ENCODE assay signal across 12 cellular contexts in genomic region chr12:6507102-6507998, GRCh38. TPM values are rescaled to one million over a fixed set of nuclear protein-coding genes. Genes with fewer than 3 reads are reported as not detected.
DNase-seq lines count a peak whose midpoint lies in the region; ATAC-seq and TF ChIP-seq lines count a peak whose summit lies in the region.
"Had no signal": no experiment of that assay in that cellular context is flagged by ENCODE, and none has a peak within 500 bp of the region (broad histone marks: within the 10 kb centered on the region; RNA-seq: fewer than 3 reads in every experiment).

No MANE protein-coding gene starts in this region.

- H3K9me3 Mint-ChIP-seq in MCF 10A (ENCODE audit: unreplicated experiment): no peaks in the 10 kb centered on the region

- H3K4me1 ChIP-seq in right atrium auricular region: peaks cover 0 to 9% of the 10 kb centered on the region in 2 donors
- peaks cover 0 to 10% (median 0%) of the 10 kb centered on the region in 9 donors for H3K4me1 ChIP-seq in heart right ventricle
- no peaks in the 10 kb centered on the region for H3K4me1 ChIP-seq in aorta (ENCODE audit: control insufficient read depth in 1 of 2, insufficient read depth in 2 of 2, low read length in 2 of 2)

- POLR2A ChIA-PET in MCF 10A (lab: Yijun Ruan, JAX): interaction anchor here (0.6 to 2.9 kb wide), 12 partner anchors 10 to 294 kb away, joined by 3 to 11 read pairs (median 5); partner anchors contain the start of genes GAPDH, MRPL51 and TAPBPL

- H3K4me1 Mint-ChIP-seq in MCF 10A (ENCODE audit: insufficient read depth, unreplicated experiment): peaks cover 8% of the 10 kb centered on the region

- DNase-seq in right atrium auricular region (ENCODE audit: low spot score) (no peak), heart right ventricle (no peak), MCF 10A (ENCODE audit: unreplicated experiment) (peak; percentile 6), iPS-NIHi11 (ENCODE audit: low spot score) (peak; percentile 23), aorta (no peak), superior temporal gyrus (ENCODE audit: extremely low spot score) (no peak)
- DNase-seq: caudate nucleus, GDM1, PC-3 had no signal

- H3K4me3 Mint-ChIP-seq in MCF 10A (ENCODE audit: unreplicated experiment): peak overlapping the region; percentile 43

- H3K27ac ChIP-seq in right atrium auricular region (peak overlapping the region; percentile 39 to 61), heart right ventricle (peak overlapping the region in 3 of 10 donors; percentile 8 to 50 (median 26)), aorta (ENCODE audit: low read depth in 1 of 2, low read length in 2 of 2) (peak overlapping the region; percentile 73 to 89)
- H3K27ac ChIP-seq: KMS-11 had no signal

- no peak for ATAC-seq in heart right ventricle
- no peak for ATAC-seq in aorta (ENCODE audit: low FRiP score)
- no peak for ATAC-seq in GM21723 (IDR thresholded peaks at IDR 0.05; ENCODE audit: unreplicated experiment)
- ATAC-seq in HG03045 (IDR thresholded peaks at IDR 0.05; ENCODE audit: unreplicated experiment): no peak
- ATAC-seq: PC-3 had no signal

- TF ChIP-seq CTCF in right atrium auricular region (IDR thresholded peaks at IDR 0.05): no peak
- no peak for TF ChIP-seq CTCF in heart right ventricle (IDR thresholded peaks at IDR 0.05)
- no peak for TF ChIP-seq CTCF in MCF 10A (IDR thresholded peaks at IDR 0.05; ENCODE audit: unreplicated experiment)

- H3K9me3 ChIP-seq in right atrium auricular region (no peaks in the 10 kb centered on the region), heart right ventricle (no peaks in the 10 kb centered on the region), aorta (ENCODE audit: control insufficient read depth, low read length) (no peaks in the 10 kb centered on the region)

- CTCF ChIA-PET in MCF 10A (lab: Yijun Ruan, JAX): interaction anchor here (2.2 to 2.7 kb wide), 2 partner anchors 29 to 31 kb away, joined by 12 to 20 read pairs; no protein-coding TSS in a partner anchor

- H3K4me3 ChIP-seq in right atrium auricular region: no peak overlapping the region
- H3K4me3 ChIP-seq in heart right ventricle: no peak overlapping the region
- no peak overlapping the region for H3K4me3 ChIP-seq in aorta (ENCODE audit: low read length in 2 of 2)

- H3K36me3 ChIP-seq in right atrium auricular region: peaks cover 32% of the 10 kb centered on the region
- peaks cover 0 to 88% (median 8%) of the 10 kb centered on the region in 9 donors for H3K36me3 ChIP-seq in heart right ventricle
- H3K36me3 ChIP-seq in aorta (ENCODE audit: control insufficient read depth in 1 of 2, insufficient read depth in 2 of 2, low read length in 1 of 2): peaks cover 2 to 9% of the 10 kb centered on the region in 2 donors

- intact Hi-C loops in heart right ventricle (cut with DNase I) (no loop called here), MCF 10A (cut with micrococcal nuclease) (no loop called here), aorta (cut with DNase I) (no loop called here)

- peaks cover 36% of the 10 kb centered on the region for H3K36me3 Mint-ChIP-seq in MCF 10A (ENCODE audit: insufficient read depth, unreplicated experiment)

- H3K27ac Mint-ChIP-seq in MCF 10A (ENCODE audit: low read depth, unreplicated experiment): peak overlapping the region; percentile 95

- 70 to 73% methylated on average over 12 of the region's 12 CpGs for WGBS in heart right ventricle, 2 donors
- WGBS in aorta, 2 donors: 30 to 35% methylated on average over 12 of the region's 12 CpGs

- H3K27me3 ChIP-seq in right atrium auricular region (no peaks in the 10 kb centered on the region), heart right ventricle (no peaks in the 10 kb centered on the region), aorta (ENCODE audit: control insufficient read depth in 1 of 2, insufficient read depth in 2 of 2, low read length in 1 of 2) (no peaks in the 10 kb centered on the region)

- BruUV-seq in MCF 10A (replicated peaks; lab: Mats Ljungman, UMichigan): no TSS peak

- H3K27me3 Mint-ChIP-seq in MCF 10A (ENCODE audit: insufficient read depth, unreplicated experiment): no peaks in the 10 kb centered on the region

RNA-seq across cellular contexts. Expression of gene NCAPD2, which starts 13.4 kb away (rescaled TPM):
- total RNA-seq in right atrium auricular region: 10 to 100 TPM; 11.6 to 53.5 TPM
- 10 to 100 TPM in 8 of 10 donors, 1 to 10 TPM in 2; 8.4 to 18.8 (median 13.1) TPM for total RNA-seq in heart right ventricle
- 1 to 10 TPM; 5.4 to 5.8 TPM for polyA plus RNA-seq in heart right ventricle
- 31.9 and 52.0 TPM in 2 replicates for total RNA-seq in MCF 10A (2022)
- 10 to 100 TPM; 19.9 to 32.8 TPM for total RNA-seq in aorta
- polyA plus RNA-seq in aorta: 10 to 100 TPM in 1 of 2 donors, 1 to 10 TPM in 1; 5.1 to 13.2 TPM

RNA-seq across cellular contexts. Expression of gene MRPL51, which starts 14.3 kb away (rescaled TPM):
- total RNA-seq in right atrium auricular region (100 to 1,000 TPM in 1 of 2 donors, 10 to 100 TPM in 1; 87.7 to 104 TPM), heart right ventricle (100 to 1,000 TPM; 232 to 300 (median 255) TPM), MCF 10A (2022) (230 and 314 TPM in 2 replicates), aorta (10 to 100 TPM; 91.8 to 95.5 TPM)
- polyA plus RNA-seq in heart right ventricle (100 to 1,000 TPM; 123 to 181 TPM), aorta (100 to 1,000 TPM; 125 to 283 TPM)

RNA-seq across cellular contexts. Expression of gene GAPDH, which starts 27.0 kb away (rescaled TPM):
- 1,000 to 10,000 TPM; 4,693 to 5,476 TPM for total RNA-seq in right atrium auricular region
- total RNA-seq in heart right ventricle: 1,000 to 10,000 TPM; 4,081 to 7,888 (median 4,666) TPM
- polyA plus RNA-seq in heart right ventricle: 1,000 to 10,000 TPM; 5,840 to 6,426 TPM
- 2,995 and 4,097 TPM in 2 replicates for total RNA-seq in MCF 10A (2022)
- 1,000 to 10,000 TPM; 1,856 to 2,021 TPM for total RNA-seq in aorta
- polyA plus RNA-seq in aorta: 1,000 to 10,000 TPM; 2,047 to 3,012 TPM

RNA-seq across cellular contexts. Expression of gene VAMP1, which starts 36.9 kb away (rescaled TPM):
- total RNA-seq in right atrium auricular region (1 to 10 TPM; 1.7 to 3.6 TPM), heart right ventricle (1 to 10 TPM; 1.4 to 6.1 (median 3.0) TPM), MCF 10A (2022) (2.5 and 2.9 TPM in 2 replicates), aorta (10 to 100 TPM in 1 of 2 donors, 1 to 10 TPM in 1; 9.7 to 23.9 TPM)
- polyA plus RNA-seq in heart right ventricle (10 to 100 TPM in 1 of 2 donors, 1 to 10 TPM in 1; 2.7 to 10.2 TPM), aorta (10 to 100 TPM; 14.8 to 44.0 TPM)

RNA-seq across cellular contexts. Expression of gene IFFO1, which starts 48.5 kb away (rescaled TPM):
- total RNA-seq in right atrium auricular region (10 to 100 TPM; 12.3 to 13.2 TPM), heart right ventricle (10 to 100 TPM; 10.5 to 21.6 (median 17.3) TPM), MCF 10A (2022) (0.49 and 1.1 TPM in 2 replicates), aorta (10 to 100 TPM; 28.5 to 60.8 TPM)
- polyA plus RNA-seq in heart right ventricle (10 to 100 TPM; 14.3 to 30.5 TPM), aorta (100 to 1,000 TPM in 1 of 2 donors, 10 to 100 TPM in 1; 11.1 to 110 TPM)

Comparison
In these comparisons a context has a peak if more than half of its experiments do, and no peak if none do; other contexts are left out.
1. DNase-seq: peak in MCF 10A (single experiment) and iPS-NIHi11 (single experiment); none in right atrium auricular region (single experiment), heart right ventricle (0 of 2), aorta (0 of 2) and superior temporal gyrus (single experiment).